In genomic region chr2:10318345-10318744, GRCh38 we compare ENCODE assay signal across 1 cellular context.
TF ChIP-seq lines count a peak whose summit lies in the region.

No MANE protein-coding gene starts in this region.

TF ChIP-seq in K562, 482 proteins besides CTCF, POLR2A, EP300 and RAD21 (continued from another document):
- no peak for TF ChIP-seq RREB1 (CRISPR knock-in tag; IDR thresholded peaks at IDR 0.05)
- no peak for TF ChIP-seq CEBPG (CRISPR knock-in tag; IDR thresholded peaks at IDR 0.05)
- TF ChIP-seq CEBPG (tag; conservative IDR thresholded peaks at IDR 0.05 in 1 of 2, IDR thresholded peaks at IDR 0.05 in 1 of 2), result no peak
- no peak for TF ChIP-seq TCF7 (IDR thresholded peaks at IDR 0.05; ENCODE audit: borderline replicate concordance)
- no peak for TF ChIP-seq CCAR2 (IDR thresholded peaks at IDR 0.05; ENCODE audit: low read depth, low read length)
- TF ChIP-seq HES1 (IDR thresholded peaks at IDR 0.05; ENCODE audit: low read depth), result peak; percentile 78
- no peak for TF ChIP-seq KLF1 (tag; IDR thresholded peaks at IDR 0.05)
- TF ChIP-seq TCF3 (CRISPR knock-in tag; IDR thresholded peaks at IDR 0.05), result peak; percentile 72
- peak; percentile 42; the same call in 1 of the 2 replicates for TF ChIP-seq ZBTB7A (IDR thresholded peaks at IDR 0.05; ENCODE audit: borderline replicate concordance, control insufficient read depth, low read depth, low read length)
- TF ChIP-seq MAFG (tag; conservative IDR thresholded peaks at IDR 0.05), result no peak
- TF ChIP-seq HDGF (IDR thresholded peaks at IDR 0.05), result no peak
- TF ChIP-seq ESRRB (CRISPR knock-in tag; IDR thresholded peaks at IDR 0.05; ENCODE audit: borderline replicate concordance), result no peak
- peak; percentile 83 for TF ChIP-seq BHLHE40 (IDR thresholded peaks at IDR 0.05; ENCODE audit: low read length)
- TF ChIP-seq ZNF253 (CRISPR knock-in tag; conservative IDR thresholded peaks at IDR 0.05), result no peak
- TF ChIP-seq RFX1 (IDR thresholded peaks at IDR 0.05), result no peak
- TF ChIP-seq ZNF511 (CRISPR knock-in tag; IDR thresholded peaks at IDR 0.05), result no peak
- no peak for TF ChIP-seq THRB (CRISPR knock-in tag; conservative IDR thresholded peaks at IDR 0.05)
- TF ChIP-seq ATF6 (CRISPR knock-in tag; IDR thresholded peaks at IDR 0.05), result no peak
- TF ChIP-seq ZC3H8 (IDR thresholded peaks at IDR 0.05), result no peak
- TF ChIP-seq RBM34 (IDR thresholded peaks at IDR 0.05; ENCODE audit: borderline replicate concordance, insufficient read depth, low read length), result no peak
- TF ChIP-seq CHAMP1 (IDR thresholded peaks at IDR 0.05), result no peak
- peak; percentile 57; the same call in 1 of the 2 replicates for TF ChIP-seq ARID1B (IDR thresholded peaks at IDR 0.05)
- no peak for TF ChIP-seq LARP7 (IDR thresholded peaks at IDR 0.05)
- no peak for TF ChIP-seq CBX8 (IDR thresholded peaks at IDR 0.05; ENCODE audit: borderline replicate concordance, extremely low read depth, low read depth, low read length, poor library complexity, severe bottlenecking)
- peak; percentile 61 for TF ChIP-seq USF2 (CRISPR knock-in tag; IDR thresholded peaks at IDR 0.05)
- TF ChIP-seq ADNP (tag; IDR thresholded peaks at IDR 0.05), result no peak
- TF ChIP-seq THRAP3 (IDR thresholded peaks at IDR 0.05; ENCODE audit: borderline replicate concordance), result no peak
- TF ChIP-seq ZNF780A (CRISPR knock-in tag; IDR thresholded peaks at IDR 0.05), result no peak
- no peak for TF ChIP-seq MCM7 (IDR thresholded peaks at IDR 0.05)
